9 cellular contexts compared by ENCODE assay signal in genomic region chr5:180090098-180090768, GRCh38. TPM values are rescaled to one million over a fixed set of nuclear protein-coding genes. Genes with fewer than 3 reads are reported as not detected.
DNase-seq lines count a peak whose midpoint lies in the region; ATAC-seq, FAIRE-seq and TF ChIP-seq lines count a peak whose summit lies in the region.
"Had no signal": no experiment of that assay in that cellular context is flagged by ENCODE, and none has a peak within 500 bp of the region (broad histone marks: within the 10 kb centered on the region; RNA-seq: fewer than 3 reads in every experiment).

No MANE protein-coding gene starts in this region.

- FAIRE-seq in D721Med (lab: Jason Lieb, UNC): no peak
- FAIRE-seq in urothelium cell line (lab: Jason Lieb, UNC): peak; percentile 17
- FAIRE-seq: islet of Langerhans had no signal

- peaks cover 2% of the 10 kb centered on the region for H3K4me1 ChIP-seq in right cardiac atrium (ENCODE audit: control insufficient read depth, insufficient read depth, low read length)

- H3K27ac ChIP-seq in right cardiac atrium (ENCODE audit: low read length): peak overlapping the region; percentile 25

- H3K27me3 ChIP-seq in right cardiac atrium (ENCODE audit: control insufficient read depth, insufficient read depth): no peaks in the 10 kb centered on the region

- WGBS in right cardiac atrium: 2% methylated on average over 58 of the region's 58 CpGs

- peak; percentile 50 for DNase-seq in D721Med (ENCODE audit: insufficient read length, low spot score)
- peak in 61 of 76 experiments; percentile 1 to 74 (median 43) for DNase-seq in HUDEP-2 (lab: John Stamatoyannopoulos, UW; ENCODE audit: unreplicated experiment in 76 of 76)
- DNase-seq in T-helper 1 cell: peak; percentile 57 to 77 (median 70)
- DNase-seq in amniotic epithelial cell (ENCODE audit: low read depth): peak; percentile 51
- peak; percentile 75 to 92 (median 92) for DNase-seq in right cardiac atrium
- peak; percentile 29 for DNase-seq in pulmonary artery endothelial cell (ENCODE audit: low read depth, low spot score)
- peak; percentile 85 for DNase-seq in urothelium cell line (ENCODE audit: low spot score)

- H3K9me3 ChIP-seq in right cardiac atrium (ENCODE audit: control insufficient read depth, low read length): no peaks in the 10 kb centered on the region

- intact Hi-C loops in right cardiac atrium (cut with DNase I): loop anchor here in 1 of 4 donors (10.0 kb wide), 1 partner anchor 105 kb away; no protein-coding TSS in a partner anchor

- H3K4me3 ChIP-seq in right cardiac atrium (ENCODE audit: low read length): peak overlapping the region; percentile 62

- peak; percentile 58 for TF ChIP-seq CTCF in D721Med (IDR thresholded peaks at IDR 0.05; ENCODE audit: insufficient read depth, missing control alignments)

- ATAC-seq in right cardiac atrium (peak; percentile 91 to 94), GM19395 (IDR thresholded peaks at IDR 0.05; ENCODE audit: unreplicated experiment) (no peak)

RNA-seq across cellular contexts. Expression of gene RNF130, which starts 18.7 kb away (rescaled TPM):
- total RNA-seq in right cardiac atrium: 10 to 100 TPM; 42.7 to 51.6 (median 48.4) TPM
- polyA plus RNA-seq in right cardiac atrium: 40.8 TPM
- 27.6 and 28.1 TPM in 2 replicates for total RNA-seq in pulmonary artery endothelial cell

Comparison
In these comparisons a context has a peak if more than half of its experiments do, and no peak if none do; other contexts are left out.
1. DNase-seq: peak in every context shown above with its lines; median percentile 92 in right cardiac atrium; 85 in urothelium cell line; 70 in T-helper 1 cell; 51 in amniotic epithelial cell; 50 in D721Med; 43 in HUDEP-2; 29 in pulmonary artery endothelial cell.